ENCODE assay signal across 1 cellular context in the genomic region with DNA sequence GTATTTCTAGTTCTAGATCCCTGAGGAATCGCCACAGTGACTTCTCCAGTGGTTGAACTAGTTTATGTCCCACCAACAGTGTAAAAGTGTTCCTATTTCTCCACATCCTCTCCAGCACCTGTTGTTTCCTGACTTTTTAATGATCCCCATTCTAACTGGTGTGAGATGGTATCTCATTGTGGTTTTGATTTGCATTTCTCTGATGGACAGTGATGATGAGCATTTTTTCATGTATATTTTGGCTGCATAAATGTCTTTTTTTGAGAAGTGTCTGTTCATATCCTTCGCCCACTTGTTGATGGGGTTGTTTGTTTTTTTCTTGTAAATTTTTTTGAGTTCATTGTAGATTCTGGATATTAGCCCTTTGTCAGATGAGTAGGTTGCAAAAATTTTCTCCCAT.
A peak's percentile ranks its signal among the peaks of the same experiment; 100 is the strongest.
TF ChIP-seq lines count a peak whose summit lies in the region.
"Not testable (repeated sequence)": the region's sequence is repeated elsewhere in the genome, so short reads cannot be mapped to it uniquely, and the experiment has no call there.

No MANE protein-coding gene starts in this region.

- POLR2A ChIA-PET in HEK293 (lab: Yijun Ruan, JAX), result not testable (repeated sequence)

- CTCF ChIA-PET in HEK293 (lab: Yijun Ruan, JAX), result not testable (repeated sequence)

- not testable (repeated sequence) for H3K36me3 ChIP-seq in HEK293 (ENCODE audit: control insufficient read depth in 2 of 2, insufficient read depth in 1 of 2, low read length in 2 of 2)

- H3K9me3 ChIP-seq in HEK293 (ENCODE audit: control insufficient read depth, insufficient read depth, low read depth, low read length), result not testable (repeated sequence)

- not testable (repeated sequence) for TF ChIP-seq CTCF in HEK293 (tag by site-specific recombination; IDR thresholded peaks at IDR 0.05)

- not testable (repeated sequence) for H3K4me3 ChIP-seq in HEK293 (ENCODE audit: low read depth, low read length)

- not testable (repeated sequence) for H3K4me1 ChIP-seq in HEK293 (ENCODE audit: control insufficient read depth, insufficient read depth, low read length)

- H3K27ac ChIP-seq in HEK293 (ENCODE audit: extremely low read depth, low read depth, low read length), result not testable (repeated sequence)

TF ChIP-seq in HEK293, 187 proteins besides CTCF, POLR2A, EP300 and RAD21:
- peak; percentile 74 for TF ChIP-seq SCRT2 (tag by site-specific recombination; IDR thresholded peaks at IDR 0.05)
- peak; percentile 70 for TF ChIP-seq SCRT1 (tag by site-specific recombination; IDR thresholded peaks at IDR 0.05; ENCODE audit: borderline replicate concordance)
TF ChIP-seq in HEK293: peak in this region for 2; not testable (repeated sequence) for 185.
